10 cellular contexts compared by ENCODE assay signal in the genomic region with DNA sequence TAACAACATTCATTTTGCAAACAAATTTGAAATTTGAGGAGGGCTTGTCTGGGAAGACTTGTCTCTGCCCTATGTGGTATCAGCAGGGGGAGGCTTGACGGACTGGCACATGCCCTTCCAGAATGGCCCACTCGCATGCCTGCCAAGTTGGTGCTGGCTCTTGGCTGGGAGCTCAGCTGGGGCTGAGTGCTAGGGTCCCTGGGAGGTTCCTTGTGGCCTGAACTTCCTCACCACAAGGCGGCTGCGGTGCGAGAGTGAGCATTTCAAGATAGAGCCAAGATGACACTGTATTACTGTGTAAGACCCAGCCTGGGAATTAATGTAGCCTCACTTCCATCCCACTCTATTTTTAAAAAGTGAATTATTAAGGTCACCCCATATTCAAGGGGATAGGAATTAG.
DNase-seq lines count a peak whose midpoint lies in the region; ATAC-seq, FAIRE-seq and TF ChIP-seq lines count a peak whose summit lies in the region.
"Had no signal": no experiment of that assay in that cellular context is flagged by ENCODE, and none has a peak within 500 bp of the region (broad histone marks: within the 10 kb centered on the region; RNA-seq: fewer than 3 reads in every experiment).

No MANE protein-coding gene starts in this region.

- no peak overlapping the region for H3K23ac ChIP-seq in H1 (ENCODE audit: insufficient read length)

- no peak overlapping the region for H3K18ac ChIP-seq in H1 (ENCODE audit: extremely low read depth, low read length)

- no peak overlapping the region for H3K9ac ChIP-seq in H1 (replicated peaks in 1 of 4; ENCODE audit: extremely low read depth in 1 of 4, low read depth in 3 of 4, low read length in 3 of 4)

- no peak overlapping the region for H2BK20ac ChIP-seq in H1 (ENCODE audit: low read length)

- POLR2A ChIA-PET in H1 (lab: Charles Lee; ENCODE audit: partially characterized antibody): no interaction called here

- H4K20me1 ChIP-seq in H1 (replicated peaks in 1 of 2; ENCODE audit: control insufficient read depth in 1 of 2, insufficient read depth in 2 of 2, low read length in 2 of 2): no peaks in the 10 kb centered on the region

- H4K5ac ChIP-seq in H1 (ENCODE audit: insufficient read length, low read depth, low read length): no peak overlapping the region

- ATAC-seq in GM19372 (IDR thresholded peaks at IDR 0.05; ENCODE audit: low read depth, unreplicated experiment) (peak; percentile 47), HG03521 (IDR thresholded peaks at IDR 0.05; ENCODE audit: unreplicated experiment) (peak; percentile 50)
- ATAC-seq: body of pancreas had no signal

- no peak for TF ChIP-seq POLR2A in H1 (IDR thresholded peaks at IDR 0.05; ENCODE audit: control extremely low read depth in 1 of 2, low read depth in 2 of 2, low read length in 2 of 2)

- H2BK120ac ChIP-seq in H1 (replicated peaks; ENCODE audit: low read depth, low read length): no peak overlapping the region

- H3K79me1 ChIP-seq in H1 (ENCODE audit: low read depth, low read length): no peaks in the 10 kb centered on the region

- no peaks in the 10 kb centered on the region for H3K27me3 ChIP-seq in H1 (replicated peaks in 1 of 4; ENCODE audit: control insufficient read depth in 3 of 4, extremely low read depth in 1 of 4, insufficient read depth in 3 of 4, low read length in 3 of 4)
- H3K27me3 ChIP-seq: body of pancreas had no signal

- TF ChIP-seq EP300 in H1 (IDR thresholded peaks at IDR 0.05; ENCODE audit: borderline replicate concordance in 1 of 2, low read depth in 2 of 2, low read length in 2 of 2): no peak

- 94% methylated on average over 5 of the region's 5 CpGs; no CpG with 5 or more reads in 1 of the 2 experiments for WGBS in H1 (ENCODE audit: extremely low coverage in 1 of 2, insufficient coverage in 1 of 2, insufficient read length in 1 of 2, insufficient replicate concordance in 2 of 2, low coverage in 1 of 2, low lambda C conversion rate in 2 of 2, missing lambda C conversion rate in 1 of 2), 2 experiments

- no peak overlapping the region for H2BK15ac ChIP-seq in H1 (ENCODE audit: low read length)

- H4K91ac ChIP-seq in H1 (replicated peaks; ENCODE audit: insufficient read length, low read length): no peak overlapping the region

- no peaks in the 10 kb centered on the region for H3K79me2 ChIP-seq in H1 (ENCODE audit: control insufficient read depth in 1 of 2, insufficient read depth in 2 of 2, low read length in 2 of 2)

- CTCF ChIA-PET in H1 (lab: Charles Lee; ENCODE audit: partially characterized antibody): interaction anchor here (0.8 to 1.2 kb wide), 2 partner anchors 23 to 138 kb away, joined by 3 to 5 read pairs; no protein-coding TSS in a partner anchor

- no peak overlapping the region for H3K4me3 ChIP-seq in H1 (ENCODE audit: extremely low read depth in 1 of 4, insufficient read depth in 2 of 4, low read depth in 3 of 4, low read length in 4 of 4)
- H3K4me3 ChIP-seq: body of pancreas had no signal

- H3K14ac ChIP-seq in H1 (ENCODE audit: insufficient read length): no peak overlapping the region

- H3K9me3 ChIP-seq in H1 (ENCODE audit: insufficient read depth in 2 of 2, low read depth in 1 of 2, low read length in 1 of 2): no peaks in the 10 kb centered on the region; a peak in 1 of 4 replicates
- H3K9me3 ChIP-seq: body of pancreas had no signal

- H3K4me2 ChIP-seq in H1 (ENCODE audit: insufficient read depth in 1 of 2, low read depth in 2 of 2, low read length in 2 of 2): no peak overlapping the region

- H2AFZ ChIP-seq in H1 (ENCODE audit: low read length): no peak overlapping the region

- no peak overlapping the region for H4K8ac ChIP-seq in H1 (ENCODE audit: extremely low read depth, insufficient read depth, low read length)

- H2BK5ac ChIP-seq in H1 (ENCODE audit: low read depth, low read length): no peak overlapping the region

- no peak overlapping the region for H2BK12ac ChIP-seq in H1 (ENCODE audit: low read depth, low read length)

- no peak overlapping the region for H2AK5ac ChIP-seq in H1 (ENCODE audit: low read depth, low read length)

- no peak overlapping the region for H3K27ac ChIP-seq in H1 (ENCODE audit: low read depth, low read length)
- H3K27ac ChIP-seq: body of pancreas had no signal

- TF ChIP-seq CTCF in H1 (IDR thresholded peaks at IDR 0.05; ENCODE audit: control extremely low read depth in 1 of 3, insufficient read depth in 1 of 3, low read depth in 1 of 3, low read length in 3 of 3): peak in 2 of 3 experiments; percentile 37 to 38; a peak in 2 of 4 replicates

- H3K4ac ChIP-seq in H1 (replicated peaks; ENCODE audit: insufficient read length, low read depth, low read length): no peak overlapping the region

- H3K56ac ChIP-seq in H1 (replicated peaks; ENCODE audit: insufficient read length, low read depth, low read length): no peak overlapping the region

- H3K23me2 ChIP-seq in H1 (ENCODE audit: low read depth, low read length): no peaks in the 10 kb centered on the region; the same call in 1 of the 2 replicates

- peaks cover 0 to 3% (median 0%) of the 10 kb centered on the region in 4 experiments; a peak in 1 of 7 replicates for H3K4me1 ChIP-seq in H1 (replicated peaks in 1 of 4; ENCODE audit: control insufficient read depth in 3 of 4, insufficient read depth in 4 of 4, low read length in 3 of 4)
- H3K4me1 ChIP-seq: body of pancreas had no signal

- TF ChIP-seq RAD21 in H1 (IDR thresholded peaks at IDR 0.05 in 1 of 2, conservative IDR thresholded peaks at IDR 0.05 in 1 of 2; ENCODE audit: low read depth in 2 of 2, low read length in 2 of 2): peak; percentile 33 to 45; a peak in 3 of 4 replicates

- DNase-seq in GDM1 (lab: John Stamatoyannopoulos, UW) (peak; percentile 52), H1 (ENCODE audit: low read depth in 1 of 2, low spot score in 2 of 2) (no peak), HuH-7.5 (ENCODE audit: low spot score) (no peak), NCI-H2107 (lab: John Stamatoyannopoulos, UW) (no peak), HCEC 1CT (no peak), NCI-H187 (lab: John Stamatoyannopoulos, UW) (no peak)
- DNase-seq: body of pancreas, IMR-90 had no signal

- H3K36me3 ChIP-seq in H1 (ENCODE audit: control insufficient read depth in 2 of 4, insufficient read depth in 4 of 4, low read length in 3 of 4): no peaks in the 10 kb centered on the region

- no peak for FAIRE-seq in H1 (lab: Jason Lieb, UNC)

TF ChIP-seq in H1, 55 proteins besides CTCF, POLR2A, EP300 and RAD21:
- no peak for TF ChIP-seq SAP30 (IDR thresholded peaks at IDR 0.05; ENCODE audit: insufficient read depth, insufficient replicate concordance, low read length)
- TF ChIP-seq, protein P1, sequence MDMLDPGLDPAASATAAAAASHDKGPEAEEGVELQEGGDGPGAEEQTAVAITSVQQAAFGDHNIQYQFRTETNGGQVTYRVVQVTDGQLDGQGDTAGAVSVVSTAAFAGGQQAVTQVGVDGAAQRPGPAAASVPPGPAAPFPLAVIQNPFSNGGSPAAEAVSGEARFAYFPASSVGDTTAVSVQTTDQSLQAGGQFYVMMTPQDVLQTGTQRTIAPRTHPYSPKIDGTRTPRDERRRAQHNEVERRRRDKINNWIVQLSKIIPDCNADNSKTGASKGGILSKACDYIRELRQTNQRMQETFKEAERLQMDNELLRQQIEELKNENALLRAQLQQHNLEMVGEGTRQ (IDR thresholded peaks at IDR 0.05; ENCODE audit: low read length): no peak
- TF ChIP-seq, protein P2, sequence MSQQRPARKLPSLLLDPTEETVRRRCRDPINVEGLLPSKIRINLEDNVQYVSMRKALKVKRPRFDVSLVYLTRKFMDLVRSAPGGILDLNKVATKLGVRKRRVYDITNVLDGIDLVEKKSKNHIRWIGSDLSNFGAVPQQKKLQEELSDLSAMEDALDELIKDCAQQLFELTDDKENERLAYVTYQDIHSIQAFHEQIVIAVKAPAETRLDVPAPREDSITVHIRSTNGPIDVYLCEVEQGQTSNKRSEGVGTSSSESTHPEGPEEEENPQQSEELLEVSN (IDR thresholded peaks at IDR 0.05): no peak
